26 cellular contexts compared by ENCODE assay signal in genomic region chr22:19738664-19739447, GRCh38. TPM values are rescaled to one million over a fixed set of nuclear protein-coding genes. Genes with fewer than 3 reads are reported as not detected.
"Had no signal": no experiment of that assay in that cellular context is flagged by ENCODE, and none has a peak within 500 bp of the region (broad histone marks: within the 10 kb centered on the region; RNA-seq: fewer than 3 reads in every experiment).

No MANE protein-coding gene starts in this region.

- H3K27me3 ChIP-seq: dorsolateral prefrontal cortex, hepatocyte, right lobe of liver, thyroid gland, upper lobe of left lung, vagina had no signal

- DNase-seq: effector CD8-positive, alpha-beta T cell; foreskin melanocyte; head of caudate nucleus; kidney; left cardiac atrium; left ventricle myocardium inferior; lower lobe of right lung; midbrain; naive thymus-derived CD4-positive, alpha-beta T cell; retina; right lobe of liver; stimulated activated CD4-positive, alpha-beta T cell treated with anti-CD3 and anti-CD28 coated beads, Interleukin-4, amount 100 ng/mL, for 1 hour; stimulated activated CD8-positive, alpha-beta memory T cell treated with anti-CD3 and anti-CD28 coated beads, Interleukin-4, amount 100 ng/mL, for 48 hours; stimulated activated naive CD8-positive, alpha-beta T cell treated with anti-CD3 and anti-CD28 coated beads, Interleukin-15, Interleukin-2, amounts not matched to agents 100 U/mL and 50 U/mL, for 24 hours; thyroid gland had no signal

- H3K4me3 Mint-ChIP-seq: memory B cell; naive thymus-derived CD4-positive, alpha-beta T cell; neural crest cell; stimulated activated effector memory CD8-positive, alpha-beta T cell treated with anti-CD3 and anti-CD28 coated beads, Interleukin-12 subunit alpha, Interleukin-12 subunit beta, amount 100 ng/mL, for 72 hours had no signal

- H3K4me1 Mint-ChIP-seq: memory B cell; naive thymus-derived CD4-positive, alpha-beta T cell; neural crest cell; stimulated activated effector memory CD8-positive, alpha-beta T cell treated with anti-CD3 and anti-CD28 coated beads, Interleukin-12 subunit alpha, Interleukin-12 subunit beta, amount 100 ng/mL, for 72 hours had no signal

- H3K4me2 ChIP-seq: hepatocyte had no signal

- H3K36me3 ChIP-seq: left ventricle myocardium inferior, lower lobe of right lung, prostate gland, right lobe of liver, suprapubic skin, thyroid gland, upper lobe of left lung, vagina had no signal

- H3K27ac ChIP-seq: coronary artery, dorsolateral prefrontal cortex, hepatocyte, lower lobe of right lung, parathyroid adenoma, prostate gland, right lobe of liver, suprapubic skin, thyroid gland, upper lobe of left lung, vagina had no signal

- FAIRE-seq: kidney had no signal

- H3K9me3 ChIP-seq: left ventricle myocardium inferior, lower lobe of right lung, prostate gland, right lobe of liver, suprapubic skin, thyroid gland, upper lobe of left lung, vagina had no signal

- H3K9ac ChIP-seq: parathyroid adenoma had no signal

- ATAC-seq: left cardiac atrium; lower lobe of right lung; naive thymus-derived CD4-positive, alpha-beta T cell; right lobe of liver; stimulated activated effector memory CD8-positive, alpha-beta T cell treated with anti-CD3 and anti-CD28 coated beads, Interleukin-12 subunit alpha, Interleukin-12 subunit beta, amount 100 ng/mL, for 72 hours; stimulated activated naive CD8-positive, alpha-beta T cell treated with anti-CD3 and anti-CD28 coated beads, Interleukin-15, Interleukin-2, amounts not matched to agents 100 U/mL and 50 U/mL, for 24 hours had no signal

- H3K4me1 ChIP-seq: lower lobe of right lung, parathyroid adenoma, prostate gland, right lobe of liver, suprapubic skin, thyroid gland, upper lobe of left lung, vagina had no signal

- H3K4me3 ChIP-seq: coronary artery, dorsolateral prefrontal cortex, hepatocyte, left ventricle myocardium inferior, lower lobe of right lung, prostate gland, right lobe of liver, suprapubic skin, thyroid gland, upper lobe of left lung, vagina had no signal

- H2AFZ ChIP-seq: hepatocyte, parathyroid adenoma had no signal

- H3K27me3 Mint-ChIP-seq: naive thymus-derived CD4-positive, alpha-beta T cell had no signal

- H3K79me2 ChIP-seq: hepatocyte, parathyroid adenoma had no signal

- H3K9me3 Mint-ChIP-seq: memory B cell; naive thymus-derived CD4-positive, alpha-beta T cell; neural crest cell; stimulated activated effector memory CD8-positive, alpha-beta T cell treated with anti-CD3 and anti-CD28 coated beads, Interleukin-12 subunit alpha, Interleukin-12 subunit beta, amount 100 ng/mL, for 72 hours had no signal

- H3K36me3 Mint-ChIP-seq: memory B cell; naive thymus-derived CD4-positive, alpha-beta T cell; stimulated activated effector memory CD8-positive, alpha-beta T cell treated with anti-CD3 and anti-CD28 coated beads, Interleukin-12 subunit alpha, Interleukin-12 subunit beta, amount 100 ng/mL, for 72 hours had no signal

- H3K27ac Mint-ChIP-seq: memory B cell; naive thymus-derived CD4-positive, alpha-beta T cell; stimulated activated effector memory CD8-positive, alpha-beta T cell treated with anti-CD3 and anti-CD28 coated beads, Interleukin-12 subunit alpha, Interleukin-12 subunit beta, amount 100 ng/mL, for 72 hours had no signal

RNA-seq across cellular contexts. Expression of gene GP1BB, which starts 15.5 kb away (rescaled TPM):
- total RNA-seq: left cardiac atrium, left ventricle myocardium inferior had no signal
- polyA plus RNA-seq: naive thymus-derived CD4-positive, alpha-beta T cell had no signal

RNA-seq across cellular contexts. Expression of gene TBX1, which starts 21.7 kb away (rescaled TPM):
- total RNA-seq: hepatocyte, neural crest cell had no signal
- polyA plus RNA-seq: naive thymus-derived CD4-positive, alpha-beta T cell had no signal
